9 cellular contexts compared by ENCODE assay signal in genomic region chr17:67258836-67259468, GRCh38. TPM values are rescaled to one million over a fixed set of nuclear protein-coding genes. Genes with fewer than 3 reads are reported as not detected.
DNase-seq lines count a peak whose midpoint lies in the region; ATAC-seq, FAIRE-seq and TF ChIP-seq lines count a peak whose summit lies in the region.
"Had no signal": no experiment of that assay in that cellular context is flagged by ENCODE, and none has a peak within 500 bp of the region (broad histone marks: within the 10 kb centered on the region; RNA-seq: fewer than 3 reads in every experiment).

No MANE protein-coding gene starts in this region.

- H4K8ac ChIP-seq in IMR-90 (ENCODE audit: low read depth in 2 of 2, low read length in 2 of 2), result no peak overlapping the region

- peak overlapping the region; percentile 9; the same call in 1 of the 3 replicates for H2BK15ac ChIP-seq in IMR-90 (ENCODE audit: low read depth, low read length)

- dilution Hi-C loops in IMR-90 (cut with HindIII; ENCODE audit: low sequenced_read_pairs, unreplicated experiment), result no loop called here

- H3K56ac ChIP-seq in IMR-90 (ENCODE audit: extremely low read depth, insufficient read depth, low read length), result no peak overlapping the region

- no peaks in the 10 kb centered on the region for H3K9me3 ChIP-seq in IMR-90 (ENCODE audit: control insufficient read depth, insufficient read depth, low read length)
- H3K9me3 ChIP-seq in GM12878 (replicated peaks; ENCODE audit: control insufficient read depth, insufficient read depth, low read length), result peaks cover 3% of the 10 kb centered on the region
- H3K9me3 ChIP-seq in small intestine (ENCODE audit: control insufficient read depth, low read depth), result no peaks in the 10 kb centered on the region

- no peak overlapping the region for H3K18ac ChIP-seq in IMR-90 (ENCODE audit: low read depth, low read length)

- no peaks in the 10 kb centered on the region for H3K79me2 ChIP-seq in GM12878 (ENCODE audit: control insufficient read depth, insufficient read depth, low read length)

- POLR2A ChIA-PET in IMR-90 (lab: Charles Lee; ENCODE audit: unreplicated experiment) (no interaction called here), RWPE1 (lab: Yijun Ruan, JAX; ENCODE audit: low non-redundant PET) (no interaction called here), GM12878 (lab: Charles Lee) (interaction anchor here (0.7 kb wide), 1 partner anchor 392 kb away, joined by 6 read pairs; no protein-coding TSS in a partner anchor)

- no peak overlapping the region for H3K23ac ChIP-seq in IMR-90 (ENCODE audit: low read depth, low read length)

- no peaks in the 10 kb centered on the region for H3K79me1 ChIP-seq in IMR-90 (ENCODE audit: low read depth in 1 of 2, low read length in 2 of 2)

- CTCF ChIA-PET in IMR-90 (lab: Yijun Ruan, JAX), result no interaction called here
- CTCF ChIA-PET in RWPE1 (lab: Yijun Ruan, JAX), result no interaction called here
- CTCF ChIA-PET in GM12878 (lab: Yijun Ruan, JAX), result interaction anchor here (0.6 kb wide), 1 partner anchor 72 kb away, joined by 5 read pairs; no protein-coding TSS in a partner anchor

- H3K4me3 ChIP-seq in IMR-90 (ENCODE audit: insufficient read depth, low read depth, low read length) (no peak overlapping the region), GM12878 (no peak overlapping the region), small intestine (ENCODE audit: low read depth in 1 of 2, low read length in 2 of 2) (no peak overlapping the region)

- H2AFZ ChIP-seq in IMR-90 (replicated peaks; ENCODE audit: low read length, poor library complexity) (peak overlapping the region; percentile 56), GM12878 (ENCODE audit: control insufficient read depth, low read depth, low read length) (no peak overlapping the region)

- H3K36me3 ChIP-seq in IMR-90 (ENCODE audit: control insufficient read depth, insufficient read depth, low read length), result no peaks in the 10 kb centered on the region
- H3K36me3 ChIP-seq in GM12878 (ENCODE audit: control insufficient read depth in 2 of 2, insufficient read depth in 2 of 2, low read length in 1 of 2), result no peaks in the 10 kb centered on the region
- H3K36me3 ChIP-seq in small intestine (ENCODE audit: control insufficient read depth in 2 of 2, insufficient read depth in 2 of 2, low read length in 2 of 2), result no peaks in the 10 kb centered on the region

- FAIRE-seq in GM12878 (lab: Jason Lieb, UNC), result no peak
- no peak for FAIRE-seq in small intestine (lab: Jason Lieb, UNC)
- no peak for FAIRE-seq in GM12892 (lab: Jason Lieb, UNC)
- FAIRE-seq: G401.6 had no signal

- no peak overlapping the region; the same call in 1 of the 2 replicates for H2BK20ac ChIP-seq in IMR-90 (ENCODE audit: low read depth, low read length)

- no peak overlapping the region for H2BK120ac ChIP-seq in IMR-90 (ENCODE audit: low read depth, low read length)

- no peak for TF ChIP-seq EP300 in GM12878 (IDR thresholded peaks at IDR 0.05; ENCODE audit: borderline replicate concordance in 1 of 2, control insufficient read depth in 1 of 2, low read depth in 2 of 2, low read length in 2 of 2)

- in situ Hi-C loops in IMR-90 (cut with MboI; ENCODE audit: low sequenced_read_pairs), result no loop called here
- in situ Hi-C loops in GM12878 (cut with MboI), result no loop called here

- TF ChIP-seq CTCF in IMR-90 (conservative IDR thresholded peaks at IDR 0.05; ENCODE audit: low read depth, low read length), result no peak
- no peak for TF ChIP-seq CTCF in RWPE1 (conservative IDR thresholded peaks at IDR 0.05; ENCODE audit: low read depth)
- TF ChIP-seq CTCF in GM12878 (IDR thresholded peaks at IDR 0.05 in 2 of 3, conservative IDR thresholded peaks at IDR 0.05 in 1 of 3; ENCODE audit: control insufficient read depth in 2 of 3, extremely low read depth in 1 of 3, insufficient read depth in 1 of 3, low read depth in 3 of 3, low read length in 3 of 3), result no peak

- RAD21 ChIA-PET in GM12878 (lab: Charles Lee; ENCODE audit: unreplicated experiment), result interaction anchor here (0.6 kb wide), 1 partner anchor 1030 kb away, joined by 5 read pairs; no protein-coding TSS in a partner anchor

- H3K27me3 ChIP-seq in IMR-90 (ENCODE audit: control insufficient read depth, insufficient read depth, low read length), result no peaks in the 10 kb centered on the region
- no peaks in the 10 kb centered on the region for H3K27me3 ChIP-seq in GM12878 (replicated peaks in 1 of 2; ENCODE audit: control insufficient read depth in 2 of 2, insufficient read depth in 2 of 2, low read length in 1 of 2)
- H3K27me3 ChIP-seq in small intestine (ENCODE audit: control insufficient read depth in 2 of 2, insufficient read depth in 2 of 2, low read length in 2 of 2), result no peaks in the 10 kb centered on the region

- H4K20me1 ChIP-seq in IMR-90 (ENCODE audit: insufficient read depth, low read length), result peaks cover 5% of the 10 kb centered on the region; the same call in 1 of the 2 replicates
- H4K20me1 ChIP-seq in GM12878 (ENCODE audit: control insufficient read depth, insufficient read depth), result no peaks in the 10 kb centered on the region

- H2AK9ac ChIP-seq in IMR-90 (replicated peaks; ENCODE audit: low read depth, low read length, poor library complexity), result no peak overlapping the region

- no peak overlapping the region for H4K5ac ChIP-seq in IMR-90 (ENCODE audit: low read depth, low read length)

- SMC1A ChIA-PET in GM12878 (lab: Charles Lee; ENCODE audit: uncharacterized antibody, unreplicated experiment), result no interaction called here

- peak overlapping the region; percentile 66; the same call in 1 of the 2 replicates for H3K14ac ChIP-seq in IMR-90 (replicated peaks; ENCODE audit: low read depth, low read length)

- peaks cover 4% of the 10 kb centered on the region; the same call in 1 of the 2 replicates for H3K9me1 ChIP-seq in IMR-90 (ENCODE audit: insufficient read depth, low read length)

- H4K91ac ChIP-seq in IMR-90 (ENCODE audit: insufficient read depth, low read depth, low read length), result peak overlapping the region; percentile 54

- H3K4me1 ChIP-seq in IMR-90 (ENCODE audit: control insufficient read depth, insufficient read depth, low read length) (peaks cover 6% of the 10 kb centered on the region; the same call in 1 of the 2 replicates), GM12878 (ENCODE audit: control insufficient read depth, insufficient read depth, low read length) (no peaks in the 10 kb centered on the region; the same call in 1 of the 2 replicates), small intestine (ENCODE audit: control insufficient read depth in 2 of 2, insufficient read depth in 1 of 2, low read depth in 1 of 2, low read length in 1 of 2) (no peaks in the 10 kb centered on the region)

- ATAC-seq in IMR-90 (ENCODE audit: low read depth) (no peak), GM12878 (peak; percentile 23; the same call in 2 of the 3 replicates), HG03108 (IDR thresholded peaks at IDR 0.05; ENCODE audit: unreplicated experiment) (no peak)

- H2BK5ac ChIP-seq in IMR-90 (ENCODE audit: low read depth, low read length, poor library complexity, severe bottlenecking), result peak overlapping the region; percentile 45

- intact Hi-C loops in IMR-90 (cut with micrococcal nuclease) (no loop called here), GM12878 (cut with micrococcal nuclease; ENCODE audit: unreplicated experiment) (no loop called here)

- H3K27ac ChIP-seq in IMR-90 (ENCODE audit: insufficient read depth, low read length), result no peak overlapping the region
- H3K27ac ChIP-seq in RWPE1, result peak overlapping the region; percentile 99
- no peak overlapping the region for H3K27ac ChIP-seq in GM12878 (ENCODE audit: control insufficient read depth, insufficient read depth)
- H3K27ac ChIP-seq in small intestine (ENCODE audit: low read depth in 1 of 2, low read length in 1 of 2), result peak overlapping the region in 1 of 2 donors; percentile 1

- DNase-seq in IMR-90, result no peak
- DNase-seq in RWPE1 (ENCODE audit: low spot score), result no peak
- DNase-seq in GM12878 (ENCODE audit: low read depth, low spot score), result no peak
- DNase-seq in small intestine, result peak; percentile 34
- no peak for DNase-seq in NCI-H2107 treated with DMSO at 0.1 percent for 48 hours (lab: John Stamatoyannopoulos, UW; ENCODE audit: unreplicated experiment)
- no peak for DNase-seq in GM12892 (ENCODE audit: insufficient read length)
- DNase-seq: NCI-H446 treated with DMSO at 0.1 percent for 48 hours had no signal

- TF ChIP-seq POLR2A in IMR-90 (IDR thresholded peaks at IDR 0.05; ENCODE audit: low read depth, low read length), result no peak
- no peak for TF ChIP-seq POLR2A in GM12878 (IDR thresholded peaks at IDR 0.05; ENCODE audit: low read depth, low read length)
- TF ChIP-seq POLR2A in GM12892 (IDR thresholded peaks at IDR 0.05; ENCODE audit: low read depth, low read length), result no peak

- H3K4me2 ChIP-seq in IMR-90 (ENCODE audit: low read depth, low read length) (no peak overlapping the region), GM12878 (ENCODE audit: control insufficient read depth, insufficient read depth) (no peak overlapping the region)

- BruUV-seq in IMR-90 (replicated peaks; lab: Mats Ljungman, UMichigan) (no TSS peak), GM12878 (replicated peaks; lab: Mats Ljungman, UMichigan) (no TSS peak)

- TF ChIP-seq RAD21 in IMR-90 (IDR thresholded peaks at IDR 0.05; ENCODE audit: low read length), result no peak
- no peak for TF ChIP-seq RAD21 in GM12878 (IDR thresholded peaks at IDR 0.05; ENCODE audit: insufficient read depth, low read depth, low read length)

- WGBS in IMR-90 (ENCODE audit: extremely low coverage in 2 of 2, insufficient read length in 1 of 2), 2 experiments, result no CpG with 5 or more reads among the region's 11 CpGs
- WGBS in GM12878 (ENCODE audit: insufficient coverage, insufficient replicate concordance, low lambda C conversion rate, missing lambda C conversion rate), result 19% methylated on average over 11 of the region's 11 CpGs
- WGBS in small intestine, 3 donors, result 69 to 86% (median 79%) methylated on average over 11 of the region's 11 CpGs

- peak overlapping the region; percentile 63; the same call in 1 of the 2 replicates for H2AK5ac ChIP-seq in IMR-90 (ENCODE audit: low read depth, low read length)

- no peak overlapping the region for H3K4ac ChIP-seq in IMR-90 (ENCODE audit: low read depth, low read length)

- H3K9ac ChIP-seq in IMR-90 (ENCODE audit: low read depth, low read length) (no peak overlapping the region), GM12878 (ENCODE audit: control insufficient read depth, insufficient read depth, low read length) (no peak overlapping the region)

RNA-seq across cellular contexts. Expression of gene HELZ, which starts 14.0 kb away (rescaled TPM):
- total RNA-seq in IMR-90 (2012; rRNA removed) (60.6 and 65.0 TPM in 2 replicates), GM12878 (2014; rRNA removed) (16.7 and 19.6 TPM in 2 replicates), GM12878 (2014; rRNA removed; fragmentation: Illumina TruSeq; extraction: Trizol) (21.5 and 23.4 TPM in 2 replicates), GM12878 (2021) (32.7 and 36.4 TPM in 2 replicates)
- polyA plus RNA-seq in IMR-90 (2012; rRNA removed) (6.9 and 8.0 TPM in 2 replicates), GM12878 (2011; rRNA removed) (29.3 and 42.1 TPM in 2 replicates), GM12878 (2014; fragmentation: Illumina TruSeq; extraction: Trizol) (12.6 and 15.6 TPM in 2 replicates), GM12878 (2014; fragmentation: Nextera tagmentation; extraction: Ambion mirVana) (1 to 10 TPM; 1.5 to 8.1 TPM), GM12878 (2014; rRNA removed) (7.3 and 7.9 TPM in 2 replicates), GM12878 (2016; fragmentation: Nextera tagmentation; extraction: Ambion mirVana) (10 to 100 TPM; 34.1 to 36.8 TPM), small intestine (1 to 10 TPM; 2.7 to 4.3 (median 2.9) TPM)
- polyA plus RNA-seq in IMR-90 (2012; cell fraction: cytosol; rRNA removed), result 1.6 and 1.7 TPM in 2 replicates
- 2.8 and 15.1 TPM in 2 replicates for polyA plus RNA-seq in IMR-90 (2012; cell fraction: nucleus; rRNA removed; ENCODE audit: low replicate concordance)
- 555 TPM in 2 replicates for total RNA-seq in GM12878 (2013; cell fraction: nucleolus; rRNA removed)
- polyA plus RNA-seq in GM12878 (2011; ENCODE audit: low read depth), result 11.2 TPM
- 15.3 and 21.5 TPM in 2 replicates for polyA plus RNA-seq in GM12878 (2011; cell fraction: cytosol; rRNA removed)
- polyA plus RNA-seq in GM12878 (2011; cell fraction: nucleus; rRNA removed), result 25.9 and 29.8 TPM in 2 replicates
- polyA plus RNA-seq in GM12878 (2012), result 8.9 and 12.1 TPM in 2 replicates
- polyA minus RNA-seq in GM12878 (2011; rRNA and poly(A)+ RNA removed), result 89.5 and 125 TPM in 2 replicates
- polyA minus RNA-seq in GM12878 (2011; cell fraction: cytosol; rRNA and poly(A)+ RNA removed), result 29.2 and 29.9 TPM in 2 replicates
- polyA minus RNA-seq in GM12878 (2011; cell fraction: nucleus; rRNA and poly(A)+ RNA removed), result 88.5 and 107 TPM in 2 replicates
- 19.8 TPM for polyA plus RNA-seq in GM12892 (2012; ENCODE audit: missing spikeins)
